25 cellular contexts compared by ENCODE assay signal in the genomic region with DNA sequence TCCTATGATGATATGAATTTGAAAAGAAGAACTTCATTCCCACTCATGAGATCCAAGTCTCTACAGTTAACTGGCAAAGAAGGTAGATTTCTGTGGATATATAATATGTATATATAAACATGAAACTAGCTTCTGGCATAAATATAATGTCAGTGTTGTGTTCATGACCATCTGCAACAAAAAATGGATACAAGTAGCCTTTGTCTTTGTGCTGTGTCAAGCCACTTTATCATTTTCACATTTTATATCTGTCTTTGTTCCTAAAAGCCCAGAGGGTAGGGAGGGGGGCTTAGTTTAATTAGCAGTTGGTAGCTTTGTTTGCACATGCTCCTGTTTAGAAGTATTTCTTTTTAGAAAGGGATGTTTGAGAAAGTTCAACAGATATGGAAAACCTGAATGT. TPM values are rescaled to one million over a fixed set of nuclear protein-coding genes. Genes with fewer than 3 reads are reported as not detected.
"Had no signal": no experiment of that assay in that cellular context is flagged by ENCODE, and none has a peak within 500 bp of the region (broad histone marks: within the 10 kb centered on the region; RNA-seq: fewer than 3 reads in every experiment).

No MANE protein-coding gene starts in this region.

- H3K4me1 ChIP-seq: left ventricle myocardium inferior, right lobe of liver had no signal

- H3K9me3 ChIP-seq: left ventricle myocardium inferior, pancreas, right lobe of liver, tibial artery had no signal

- H3K4me3 ChIP-seq: left ventricle myocardium inferior, pancreas, right lobe of liver, skin epidermis, tibial artery had no signal

- H3K27me3 ChIP-seq: pancreas, right lobe of liver, tibial artery had no signal

- H3K27ac ChIP-seq: left ventricle myocardium inferior, pancreas, right lobe of liver, skin epidermis, tibial artery had no signal

- DNase-seq: activated B cell treated with CpG ODN at 0.5 μM for 24 hours; activated CD4-positive, alpha-beta T cell treated with anti-CD3 and anti-CD28 coated beads for 36 hours; activated CD4-positive, alpha-beta T cell treated with anti-CD3 and anti-CD28 coated beads, Interleukin-2, amount 50 U/mL, for 4 hours; activated CD8-positive, alpha-beta memory T cell treated with anti-CD3 and anti-CD28 coated beads, Interleukin-2, amount 50 U/mL, for 48 hours; activated naive CD4-positive, alpha-beta T cell; activated naive CD8-positive, alpha-beta T cell treated with anti-CD3 and anti-CD28 coated beads for 36 hours; activated T-cell treated with anti-CD3 and anti-CD28 coated beads, Interleukin-2, amount 50 U/mL, for 4 hours; central memory CD4-positive, alpha-beta T cell; effector memory CD8-positive, alpha-beta T cell; hippocampal formation; left ventricle myocardium inferior; mammary epithelial cell; midbrain; pancreas; right lobe of liver; stimulated activated CD4-positive, alpha-beta T cell treated with anti-CD3 and anti-CD28 coated beads, Interleukin-2, amount 100 ng/mL, for 24 hours; stimulated activated naive CD8-positive, alpha-beta T cell treated with anti-CD3 and anti-CD28 coated beads, Interleukin-15, amount 100 ng/mL, for 72 hours; tibial artery had no signal

RNA-seq across cellular contexts. Expression of a gene that starts 56.2 kb away (rescaled TPM):
- total RNA-seq: activated B cell treated with CpG ODN at 0.5 μM for 24 hours, astrocyte, dermis microvascular lymphatic vessel endothelial cell, endothelial cell of umbilical vein, esophagus mucosa, frontal cortex, left ventricle myocardium inferior, mammary epithelial cell, pulmonary artery endothelial cell had no signal
- polyA plus RNA-seq: endothelial cell of umbilical vein, mammary epithelial cell had no signal
